In the genomic region with DNA sequence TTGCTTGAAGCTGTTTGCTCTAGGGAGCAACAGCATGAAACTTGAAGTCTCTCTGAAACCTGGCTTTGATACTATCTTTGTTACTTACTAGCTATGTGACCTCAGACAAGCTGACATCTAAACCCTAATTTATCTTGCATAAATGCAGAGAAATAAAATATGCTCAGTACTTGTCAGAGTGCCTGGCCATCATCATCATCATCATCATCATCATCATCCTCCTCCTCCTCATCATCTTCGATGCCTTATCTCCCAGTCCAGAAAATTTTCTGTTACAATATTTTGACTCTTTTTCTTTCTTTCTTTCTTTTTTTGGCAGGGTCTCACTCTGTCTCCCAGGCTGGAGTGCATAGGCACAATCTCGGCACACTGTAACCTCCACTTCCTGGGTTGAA, we compare ENCODE assay signal across 4 cellular contexts.
TF ChIP-seq lines count a peak whose summit lies in the region.

No MANE protein-coding gene starts in this region.

TF ChIP-seq in SK-N-SH, 30 proteins besides CTCF, POLR2A, EP300 and RAD21:
- TF ChIP-seq CHD2 (IDR thresholded peaks at IDR 0.05; ENCODE audit: low read length, partially characterized antibody) (no peak), GABPA (IDR thresholded peaks at IDR 0.05; ENCODE audit: low read depth) (no peak), EZH2phosphoT487 (IDR thresholded peaks at IDR 0.05; ENCODE audit: borderline replicate concordance, low read depth) (no peak)

TF ChIP-seq in SK-N-SH treated with all-trans-retinoic acid at 6 μM for 48 hours, 23 proteins besides CTCF, POLR2A, EP300 and RAD21:
- TF ChIP-seq ZFP30 (CRISPR knock-in tag; IDR thresholded peaks at IDR 0.05) (no peak), ISL1 (CRISPR knock-in tag; IDR thresholded peaks at IDR 0.05) (no peak), SNAI2 (CRISPR knock-in tag; IDR thresholded peaks at IDR 0.05) (no peak), ARNTL (CRISPR knock-in tag; IDR thresholded peaks at IDR 0.05; ENCODE audit: borderline replicate concordance, low read depth) (no peak), TOX (CRISPR knock-in tag; IDR thresholded peaks at IDR 0.05; ENCODE audit: borderline replicate concordance) (no peak), ZC3H10 (CRISPR knock-in tag; IDR thresholded peaks at IDR 0.05) (no peak), GLIS3 (CRISPR knock-in tag; IDR thresholded peaks at IDR 0.05) (no peak)

TF ChIP-seq in HEK293, 187 proteins besides CTCF, POLR2A, EP300 and RAD21:
- 0 out of 2 replicates have a peak, but pooled peaks have one; percentile 2 for TF ChIP-seq ZNF335 (tag by site-specific recombination; conservative IDR thresholded peaks at IDR 0.05)
- TF ChIP-seq, protein P1, sequence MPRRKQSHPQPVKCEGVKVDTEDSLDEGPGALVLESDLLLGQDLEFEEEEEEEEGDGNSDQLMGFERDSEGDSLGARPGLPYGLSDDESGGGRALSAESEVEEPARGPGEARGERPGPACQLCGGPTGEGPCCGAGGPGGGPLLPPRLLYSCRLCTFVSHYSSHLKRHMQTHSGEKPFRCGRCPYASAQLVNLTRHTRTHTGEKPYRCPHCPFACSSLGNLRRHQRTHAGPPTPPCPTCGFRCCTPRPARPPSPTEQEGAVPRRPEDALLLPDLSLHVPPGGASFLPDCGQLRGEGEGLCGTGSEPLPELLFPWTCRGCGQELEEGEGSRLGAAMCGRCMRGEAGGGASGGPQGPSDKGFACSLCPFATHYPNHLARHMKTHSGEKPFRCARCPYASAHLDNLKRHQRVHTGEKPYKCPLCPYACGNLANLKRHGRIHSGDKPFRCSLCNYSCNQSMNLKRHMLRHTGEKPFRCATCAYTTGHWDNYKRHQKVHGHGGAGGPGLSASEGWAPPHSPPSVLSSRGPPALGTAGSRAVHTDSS (tag by site-specific recombination; IDR thresholded peaks at IDR 0.05), result peak; percentile 98
- TF ChIP-seq, protein P2, sequence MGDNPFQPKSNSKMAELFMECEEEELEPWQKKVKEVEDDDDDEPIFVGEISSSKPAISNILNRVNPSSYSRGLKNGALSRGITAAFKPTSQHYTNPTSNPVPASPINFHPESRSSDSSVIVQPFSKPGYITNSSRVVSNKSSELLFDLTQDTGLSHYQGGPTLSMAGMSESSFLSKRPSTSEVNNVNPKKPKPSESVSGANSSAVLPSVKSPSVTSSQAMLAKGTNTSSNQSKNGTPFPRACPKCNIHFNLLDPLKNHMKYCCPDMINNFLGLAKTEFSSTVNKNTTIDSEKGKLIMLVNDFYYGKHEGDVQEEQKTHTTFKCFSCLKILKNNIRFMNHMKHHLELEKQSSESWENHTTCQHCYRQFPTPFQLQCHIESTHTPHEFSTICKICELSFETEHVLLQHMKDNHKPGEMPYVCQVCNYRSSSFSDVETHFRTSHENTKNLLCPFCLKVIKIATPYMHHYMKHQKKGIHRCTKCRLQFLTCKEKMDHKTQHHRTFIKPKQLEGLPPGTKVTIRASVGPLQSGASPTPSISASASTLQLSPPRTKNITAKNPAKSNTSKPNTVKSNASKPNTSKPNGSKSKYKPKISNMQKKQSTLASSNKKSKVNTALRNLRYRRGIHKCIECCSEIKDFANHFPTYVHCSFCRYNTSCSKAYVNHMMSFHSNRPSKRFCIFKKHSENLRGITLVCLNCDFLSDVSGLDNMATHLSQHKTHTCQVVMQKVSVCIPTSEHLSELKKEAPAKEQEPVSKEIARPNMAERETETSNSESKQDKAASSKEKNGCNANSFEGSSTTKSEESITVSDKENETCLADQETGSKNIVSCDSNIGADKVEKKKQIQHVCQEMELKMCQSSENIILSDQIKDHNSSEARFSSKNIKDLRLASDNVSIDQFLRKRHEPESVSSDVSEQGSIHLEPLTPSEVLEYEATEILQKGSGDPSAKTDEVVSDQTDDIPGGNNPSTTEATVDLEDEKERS (tag by site-specific recombination; IDR thresholded peaks at IDR 0.05), result no peak
TF ChIP-seq in HEK293: peak in this region for 2.

TF ChIP-seq in H1, 55 proteins besides CTCF, POLR2A, EP300 and RAD21:
- TF ChIP-seq JUN (IDR thresholded peaks at IDR 0.05; ENCODE audit: low read depth, low read length) (no peak), BACH1 (IDR thresholded peaks at IDR 0.05; ENCODE audit: low read length) (no peak), SIN3A (conservative IDR thresholded peaks at IDR 0.05 in 1 of 2, IDR thresholded peaks at IDR 0.05 in 1 of 2; ENCODE audit: low read depth in 1 of 2, low read length in 2 of 2) (no peak), HDAC6 (IDR thresholded peaks at IDR 0.05; ENCODE audit: low read depth, low read length) (no peak), YY1 (IDR thresholded peaks at IDR 0.05; ENCODE audit: low read depth, low read length) (no peak), KDM1A (IDR thresholded peaks at IDR 0.05; ENCODE audit: borderline replicate concordance, low read length) (no peak), TAF1 (IDR thresholded peaks at IDR 0.05; ENCODE audit: low read depth, low read length) (no peak), PHF8 (conservative IDR thresholded peaks at IDR 0.05; ENCODE audit: low read depth, low read length) (no peak), BRCA1 (IDR thresholded peaks at IDR 0.05; ENCODE audit: low read depth, low read length) (no peak), EGR1 (IDR thresholded peaks at IDR 0.05; ENCODE audit: borderline replicate concordance, low read depth, low read length) (no peak), NANOG (IDR thresholded peaks at IDR 0.05; ENCODE audit: insufficient read depth, low read depth, low read length, poor library complexity, severe bottlenecking) (no peak), CBX5 (IDR thresholded peaks at IDR 0.05; ENCODE audit: low read depth, low read length) (no peak), CBX8 (IDR thresholded peaks at IDR 0.05; ENCODE audit: borderline replicate concordance, low read depth, low read length) (no peak), SUZ12 (IDR thresholded peaks at IDR 0.05; ENCODE audit: low read length) (no peak), HDAC2 (IDR thresholded peaks at IDR 0.05; ENCODE audit: borderline replicate concordance in 1 of 2, low read depth in 2 of 2, low read length in 2 of 2) (no peak)
- TF ChIP-seq, protein P3, sequence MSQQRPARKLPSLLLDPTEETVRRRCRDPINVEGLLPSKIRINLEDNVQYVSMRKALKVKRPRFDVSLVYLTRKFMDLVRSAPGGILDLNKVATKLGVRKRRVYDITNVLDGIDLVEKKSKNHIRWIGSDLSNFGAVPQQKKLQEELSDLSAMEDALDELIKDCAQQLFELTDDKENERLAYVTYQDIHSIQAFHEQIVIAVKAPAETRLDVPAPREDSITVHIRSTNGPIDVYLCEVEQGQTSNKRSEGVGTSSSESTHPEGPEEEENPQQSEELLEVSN (IDR thresholded peaks at IDR 0.05), result no peak
- TF ChIP-seq, protein P4, sequence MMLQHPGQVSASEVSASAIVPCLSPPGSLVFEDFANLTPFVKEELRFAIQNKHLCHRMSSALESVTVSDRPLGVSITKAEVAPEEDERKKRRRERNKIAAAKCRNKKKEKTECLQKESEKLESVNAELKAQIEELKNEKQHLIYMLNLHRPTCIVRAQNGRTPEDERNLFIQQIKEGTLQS (IDR thresholded peaks at IDR 0.05; ENCODE audit: insufficient read depth, low read depth, low read length), result no peak
